Comparison of ENCODE assay signal across 8 cellular contexts in genomic region chr9:19048966-19049871, GRCh38. TPM values are rescaled to one million over a fixed set of nuclear protein-coding genes. Genes with fewer than 3 reads are reported as not detected.
DNase-seq lines count a peak whose midpoint lies in the region; ATAC-seq and TF ChIP-seq lines count a peak whose summit lies in the region.

RRAGA (plus strand) TSS chr9:19049427; CDS start chr9:19049660, 233 bp downstream.

- POLR2A ChIA-PET in BJ (lab: Charles Lee): interaction anchor here (0.6 to 0.7 kb wide), 2 partner anchors 135 to 382 kb away, joined by 3 to 7 read pairs; no protein-coding TSS in a partner anchor

- peak within 1 kb of the TSS; percentile 53 for H3K4me3 ChIP-seq in BJ (ENCODE audit: low read depth, low read length)
- peak within 1 kb of the TSS; percentile 89 for H3K4me3 ChIP-seq in choroid plexus epithelial cell (ENCODE audit: low read depth, low read length)

- DNase-seq in BJ (ENCODE audit: low read depth): peak; percentile 73
- DNase-seq in GM19238 (ENCODE audit: insufficient read length, low spot score): peak; percentile 88
- peak; percentile 81 for DNase-seq in NCI-H510A treated with DMSO at 0.1 percent for 48 hours (lab: John Stamatoyannopoulos, UW)
- DNase-seq in activated CD4-positive, alpha-beta T cell treated with anti-CD3 and anti-CD28 coated beads for 24 hours (ENCODE audit: low read depth in 2 of 2): peak; percentile 85 to 90
- DNase-seq in choroid plexus epithelial cell (ENCODE audit: low read depth): peak; percentile 98
- DNase-seq in kidney tubule cell (ENCODE audit: low spot score): peak; percentile 98
- peak; percentile 79 to 89 (median 86) for DNase-seq in stimulated activated CD4-positive, alpha-beta T cell treated with anti-CD3 and anti-CD28 coated beads, Interleukin-1b, Interleukin-23, amount 100 ng/mL, for 24 hours (ENCODE audit: low read depth in 4 of 4, low spot score in 1 of 4)

- H3K36me3 ChIP-seq in BJ (ENCODE audit: control insufficient read depth, insufficient read depth, low read length): no peaks in the 10 kb centered on the region

- ATAC-seq in HG03442 (IDR thresholded peaks at IDR 0.05; ENCODE audit: unreplicated experiment): peak; percentile 88

- no peaks in the 10 kb centered on the region for H3K27me3 ChIP-seq in BJ (ENCODE audit: control insufficient read depth, insufficient read depth, low read length)

- peak; percentile 81 for TF ChIP-seq CTCF in BJ (IDR thresholded peaks at IDR 0.05; ENCODE audit: insufficient read depth, low read depth, low read length)
- TF ChIP-seq CTCF in choroid plexus epithelial cell (conservative IDR thresholded peaks at IDR 0.05; ENCODE audit: low read depth, low read length): peak; percentile 93

- CTCF ChIA-PET in BJ (lab: Yijun Ruan, JAX): interaction anchor here (0.6 to 2.1 kb wide), 13 partner anchors 12 to 409 kb away, joined by 3 to 19 read pairs (median 3); no protein-coding TSS in a partner anchor

RNA-seq across cellular contexts. Expression of gene RRAGA, which starts in this region (rescaled TPM):
- 161 and 167 TPM in 2 replicates for polyA plus RNA-seq in BJ (2011; rRNA removed)
- 62.4 and 93.0 TPM in 2 replicates for polyA minus RNA-seq in BJ (2011; rRNA and poly(A)+ RNA removed)

Comparison
In these comparisons a context has a peak if more than half of its experiments do, and no peak if none do; other contexts are left out.
1. Peak in every context shown above with its lines: DNase-seq, ATAC-seq and H3K4me3 ChIP-seq.